In the genomic region with DNA sequence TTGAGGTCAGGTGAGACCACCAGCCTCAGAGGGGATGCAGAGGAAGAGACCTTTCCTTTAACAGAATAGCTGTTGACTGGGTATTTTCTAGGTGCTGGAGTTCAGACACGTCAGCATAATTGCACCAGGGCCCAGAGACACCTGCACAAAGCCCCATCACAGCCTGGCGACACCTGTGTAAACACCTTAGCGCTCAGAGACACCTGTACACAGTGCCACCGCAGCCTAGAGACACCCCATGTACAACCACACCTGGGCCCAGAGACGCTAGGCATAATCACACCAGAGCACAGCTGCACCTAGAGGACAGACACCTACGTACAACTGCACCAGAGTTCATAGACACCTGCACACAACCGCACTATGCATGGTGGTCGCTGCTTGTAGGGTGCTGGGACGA, we compare ENCODE assay signal across 1 cellular context.
TF ChIP-seq lines count a peak whose summit lies in the region.

No MANE protein-coding gene starts in this region.

TF ChIP-seq in endothelial cell of umbilical vein, 7 proteins besides CTCF, POLR2A, EP300 and RAD21:
- TF ChIP-seq EZH2 (IDR thresholded peaks at IDR 0.05; ENCODE audit: borderline replicate concordance, low read depth, low read length, severe bottlenecking) (no peak), GATA2 (IDR thresholded peaks at IDR 0.05; ENCODE audit: insufficient read depth, insufficient read length, low read depth, low read length) (no peak), MYC (IDR thresholded peaks at IDR 0.05; ENCODE audit: low read depth, low read length) (no peak), POLR2AphosphoS5 (IDR thresholded peaks at IDR 0.05; ENCODE audit: insufficient read depth, low read depth, low read length) (no peak), JUN (IDR thresholded peaks at IDR 0.05; ENCODE audit: borderline replicate concordance, insufficient read depth, insufficient read length, low read depth) (no peak), FOS (IDR thresholded peaks at IDR 0.05; ENCODE audit: borderline replicate concordance, insufficient read depth, low read length) (no peak)
- TF ChIP-seq, protein P1, sequence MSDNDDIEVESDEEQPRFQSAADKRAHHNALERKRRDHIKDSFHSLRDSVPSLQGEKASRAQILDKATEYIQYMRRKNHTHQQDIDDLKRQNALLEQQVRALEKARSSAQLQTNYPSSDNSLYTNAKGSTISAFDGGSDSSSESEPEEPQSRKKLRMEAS (IDR thresholded peaks at IDR 0.05; ENCODE audit: insufficient read depth, insufficient read length), result no peak
TF ChIP-seq in endothelial cell of umbilical vein: peak in this region for 0.
